ENCODE assay signal across 8 cellular contexts in the genomic region with DNA sequence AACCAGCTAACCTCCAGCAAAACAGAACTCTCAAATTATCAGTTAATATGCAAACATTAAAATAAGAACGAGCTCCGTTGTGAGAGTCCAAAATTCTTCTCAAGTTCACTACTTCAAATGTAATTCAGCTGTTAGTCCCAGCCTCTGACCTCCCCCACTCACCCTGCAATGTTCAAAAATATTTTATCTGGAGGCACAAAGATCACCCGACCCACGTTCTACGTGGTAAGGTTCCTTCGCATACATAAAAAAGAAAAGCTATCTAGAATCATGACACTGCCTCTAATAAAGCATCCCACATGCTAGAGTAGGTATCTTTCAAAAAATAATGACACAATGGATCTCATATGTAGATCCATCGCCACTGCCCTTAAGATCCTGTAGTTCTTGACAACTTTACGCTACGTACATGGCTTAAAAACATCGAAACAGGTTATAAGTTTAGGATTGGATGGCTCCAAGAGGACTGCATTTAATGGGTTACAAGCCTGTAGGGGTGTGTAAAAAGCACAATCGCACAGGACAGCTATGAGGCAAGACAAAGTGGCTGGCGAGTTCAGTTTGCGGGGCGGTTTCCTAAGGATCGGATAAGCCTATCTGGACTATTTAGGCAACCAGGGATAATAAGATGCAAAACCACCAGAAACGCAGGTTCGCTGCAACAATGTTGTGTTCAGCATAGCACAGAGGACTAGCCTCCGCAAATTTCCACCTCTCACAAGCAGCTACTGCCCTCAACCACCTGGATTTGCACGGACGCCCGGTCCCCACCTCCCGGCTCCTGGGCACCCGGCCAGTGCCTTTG. TPM values are rescaled to one million over a fixed set of nuclear protein-coding genes. Genes with fewer than 3 reads are reported as not detected.
DNase-seq lines count a peak whose midpoint lies in the region; ATAC-seq and TF ChIP-seq lines count a peak whose summit lies in the region.

No MANE protein-coding gene starts in this region.

- DNase-seq in SIG-M5 treated with dmso at 0.1 percent for 504 hours (lab: John Stamatoyannopoulos, UW; ENCODE audit: unreplicated experiment) (peak; percentile 73), SIG-M5 (lab: John Stamatoyannopoulos, UW) (no peak), NCI-H345 treated with DMSO at 0.1 percent for 48 hours (lab: John Stamatoyannopoulos, UW; ENCODE audit: unreplicated experiment) (peak; percentile 43), lower lobe of right lung (no peak), tibial nerve (ENCODE audit: low spot score in 2 of 2) (peak in 1 of 2 donors; percentile 39), SKM-1 (lab: John Stamatoyannopoulos, UW; ENCODE audit: unreplicated experiment) (no peak)
- no peak for DNase-seq in central memory CD8-positive, alpha-beta T cell (ENCODE audit: low spot score in 2 of 2)

- TF ChIP-seq CTCF in lower lobe of right lung (IDR thresholded peaks at IDR 0.05) (no peak), tibial nerve (IDR thresholded peaks at IDR 0.05) (no peak)

- ATAC-seq in HG02588 (IDR thresholded peaks at IDR 0.05; ENCODE audit: unreplicated experiment) (peak; percentile 5), lower lobe of right lung (peak; percentile 35 to 40)
- peak; percentile 11 for ATAC-seq in central memory CD8-positive, alpha-beta T cell (replicated peaks; ENCODE audit: extremely low read depth, poor library complexity, severe bottlenecking)

- peaks cover 45% of the 10 kb centered on the region for H3K4me1 Mint-ChIP-seq in central memory CD8-positive, alpha-beta T cell

- peak overlapping the region; percentile 100 for H3K27ac Mint-ChIP-seq in central memory CD8-positive, alpha-beta T cell (ENCODE audit: low read depth)

- peaks cover 29% of the 10 kb centered on the region for H3K4me1 ChIP-seq in lower lobe of right lung
- H3K4me1 ChIP-seq in tibial nerve, result peaks cover 0 to 43% (median 27%) of the 10 kb centered on the region in 4 donors

- H3K9me3 ChIP-seq in lower lobe of right lung (no peaks in the 10 kb centered on the region), tibial nerve (no peaks in the 10 kb centered on the region)

- H3K27ac ChIP-seq in lower lobe of right lung (peak overlapping the region; percentile 97), tibial nerve (peak overlapping the region; percentile 87 to 98 (median 92))

- H3K27me3 Mint-ChIP-seq in central memory CD8-positive, alpha-beta T cell, result no peaks in the 10 kb centered on the region

- H3K27me3 ChIP-seq in lower lobe of right lung (ENCODE audit: low read depth) (no peaks in the 10 kb centered on the region), tibial nerve (no peaks in the 10 kb centered on the region)

- no peaks in the 10 kb centered on the region for H3K9me3 Mint-ChIP-seq in central memory CD8-positive, alpha-beta T cell

- TF ChIP-seq POLR2A in tibial nerve (IDR thresholded peaks at IDR 0.05), result no peak

- intact Hi-C loops in lower lobe of right lung (cut with DNase I), result no loop called here

- no peak for TF ChIP-seq EP300 in tibial nerve (IDR thresholded peaks at IDR 0.05)

- H3K36me3 ChIP-seq in lower lobe of right lung (peaks cover 22% of the 10 kb centered on the region), tibial nerve (peaks cover 0 to 20% (median 0%) of the 10 kb centered on the region in 3 donors)

- peak overlapping the region; percentile 98 for H3K4me3 Mint-ChIP-seq in central memory CD8-positive, alpha-beta T cell

- peaks cover 27% of the 10 kb centered on the region for H3K36me3 Mint-ChIP-seq in central memory CD8-positive, alpha-beta T cell (ENCODE audit: insufficient read depth)

- 0% methylated on average over 22 to 23 of the region's 23 CpGs for WGBS in tibial nerve, 2 donors

- peak overlapping the region; percentile 92 for H3K4me3 ChIP-seq in lower lobe of right lung
- peak overlapping the region; percentile 73 to 95 (median 82) for H3K4me3 ChIP-seq in tibial nerve

RNA-seq across cellular contexts. Expression of a gene that starts 1.0 kb away (rescaled TPM):
- 34.1 TPM for total RNA-seq in lower lobe of right lung
- 10 to 100 TPM; 40.2 to 77.8 (median 46.6) TPM for total RNA-seq in tibial nerve

RNA-seq across cellular contexts. Expression of a gene that starts 35.7 kb away (rescaled TPM):
- total RNA-seq in lower lobe of right lung, result 1.2 TPM
- total RNA-seq in tibial nerve, result 10 to 100 TPM in 3 of 4 donors, 1 to 10 TPM in 1; 7.9 to 20.4 (median 12.0) TPM

Comparison
In these comparisons a context has a peak if more than half of its experiments do, and no peak if none do; other contexts are left out.
1. DNase-seq: peak in SIG-M5 treated with dmso at 0.1 percent for 504 hours (single experiment) and NCI-H345 treated with DMSO at 0.1 percent for 48 hours (single experiment); none in SIG-M5 (single experiment), central memory CD8-positive, alpha-beta T cell (0 of 2), lower lobe of right lung (single experiment) and SKM-1 (single experiment).
2. Peak in every context shown above with its lines, with median percentiles within 50 percentile points of each other: ATAC-seq.